11 cellular contexts compared by ENCODE assay signal in genomic region chr22:30821863-30822215, GRCh38.
DNase-seq lines count a peak whose midpoint lies in the region; ATAC-seq and TF ChIP-seq lines count a peak whose summit lies in the region.
"Had no signal": no experiment of that assay in that cellular context is flagged by ENCODE, and none has a peak within 500 bp of the region (broad histone marks: within the 10 kb centered on the region; RNA-seq: fewer than 3 reads in every experiment).

No MANE protein-coding gene starts in this region.

- ATAC-seq in left lung: no peak

- H2AFZ ChIP-seq in neural cell (ENCODE audit: low read depth, low read length): no peak overlapping the region

- TF ChIP-seq CTCF in AG09309 (IDR thresholded peaks at IDR 0.05; ENCODE audit: control insufficient read depth, insufficient read depth, low read depth, low read length, missing control alignments) (no peak), neural cell (IDR thresholded peaks at IDR 0.05; ENCODE audit: poor library complexity, severe bottlenecking) (no peak), left lung (IDR thresholded peaks at IDR 0.05) (no peak)

- no peak overlapping the region for H3K4me2 ChIP-seq in neural cell (ENCODE audit: low read length)

- H3K4me1 ChIP-seq in endocrine pancreas (ENCODE audit: control insufficient read depth, insufficient read depth, low read length): no peaks in the 10 kb centered on the region
- peaks cover 0 to 11% of the 10 kb centered on the region in 2 donors for H3K4me1 ChIP-seq in left lung

- no peak for TF ChIP-seq RAD21 in neural cell (conservative IDR thresholded peaks at IDR 0.05)

- H4K20me1 ChIP-seq in neural cell (ENCODE audit: insufficient read depth): no peaks in the 10 kb centered on the region

- DNase-seq in AG09309 (ENCODE audit: low read depth): no peak
- DNase-seq in NCI-H146 (lab: John Stamatoyannopoulos, UW): peak; percentile 33
- DNase-seq in foreskin melanocyte: no peak
- no peak for DNase-seq in left lung
- no peak for DNase-seq in NCI-H446 treated with DMSO at 0.1 percent for 48 hours (lab: John Stamatoyannopoulos, UW)
- DNase-seq in SW480 (ENCODE audit: low spot score): no peak
- DNase-seq: activated CD4-positive, alpha-beta T cell treated with anti-CD3 and anti-CD28 coated beads, Interleukin-2, amount 50 U/mL, for 1 hour; aorta; DND-41 had no signal

- TF ChIP-seq EP300 in neural cell (conservative IDR thresholded peaks at IDR 0.05; ENCODE audit: poor library complexity, severe bottlenecking): no peak

- H3K79me2 ChIP-seq in neural cell (replicated peaks; ENCODE audit: insufficient read depth, low read length): no peaks in the 10 kb centered on the region

- intact Hi-C loops in left lung (cut with DNase I): no loop called here

- H3K4me3 ChIP-seq in AG09309 (ENCODE audit: control insufficient read depth, low read depth, low read length) (peak overlapping the region; percentile 31), endocrine pancreas (ENCODE audit: control insufficient read depth, insufficient read depth, low read length) (no peak overlapping the region), neural cell (ENCODE audit: low read length) (peak overlapping the region; percentile 72), left lung (no peak overlapping the region)

- peak overlapping the region; percentile 56 for H3K9ac ChIP-seq in endocrine pancreas (ENCODE audit: control insufficient read depth, insufficient read depth, low read length)
- H3K9ac ChIP-seq in neural cell (ENCODE audit: low read length): peak overlapping the region; percentile 23

- H3K27me3 ChIP-seq in endocrine pancreas (ENCODE audit: control insufficient read depth, insufficient read depth, low read length) (no peaks in the 10 kb centered on the region), neural cell (ENCODE audit: insufficient read depth, low read depth, low read length) (peaks cover 42% of the 10 kb centered on the region), left lung (peaks cover 20 to 70% of the 10 kb centered on the region in 2 donors)

- H3K36me3 ChIP-seq in endocrine pancreas (ENCODE audit: control insufficient read depth, insufficient read depth, low read length) (no peaks in the 10 kb centered on the region), neural cell (ENCODE audit: insufficient read depth, low read length) (no peaks in the 10 kb centered on the region), left lung (no peaks in the 10 kb centered on the region)

- H3F3A ChIP-seq in neural cell (ENCODE audit: insufficient read depth, low read length, poor library complexity, severe bottlenecking): no peaks in the 10 kb centered on the region

- H3K9me3 ChIP-seq in endocrine pancreas (ENCODE audit: control insufficient read depth, low read length) (no peaks in the 10 kb centered on the region), neural cell (ENCODE audit: low read length) (no peaks in the 10 kb centered on the region), left lung (no peaks in the 10 kb centered on the region)

- H3K27ac ChIP-seq in neural cell (ENCODE audit: low read length): no peak overlapping the region
- H3K27ac ChIP-seq in left lung: no peak overlapping the region

- no peaks in the 10 kb centered on the region for H3K9me2 ChIP-seq in neural cell (ENCODE audit: insufficient read depth, low read length)

TF ChIP-seq in neural cell, 6 proteins besides CTCF, POLR2A, EP300 and RAD21:
- TF ChIP-seq TAF1 (IDR thresholded peaks at IDR 0.05; ENCODE audit: low read depth): no peak
- no peak for TF ChIP-seq POLR2AphosphoS5 (IDR thresholded peaks at IDR 0.05)
- TF ChIP-seq, protein P1, sequence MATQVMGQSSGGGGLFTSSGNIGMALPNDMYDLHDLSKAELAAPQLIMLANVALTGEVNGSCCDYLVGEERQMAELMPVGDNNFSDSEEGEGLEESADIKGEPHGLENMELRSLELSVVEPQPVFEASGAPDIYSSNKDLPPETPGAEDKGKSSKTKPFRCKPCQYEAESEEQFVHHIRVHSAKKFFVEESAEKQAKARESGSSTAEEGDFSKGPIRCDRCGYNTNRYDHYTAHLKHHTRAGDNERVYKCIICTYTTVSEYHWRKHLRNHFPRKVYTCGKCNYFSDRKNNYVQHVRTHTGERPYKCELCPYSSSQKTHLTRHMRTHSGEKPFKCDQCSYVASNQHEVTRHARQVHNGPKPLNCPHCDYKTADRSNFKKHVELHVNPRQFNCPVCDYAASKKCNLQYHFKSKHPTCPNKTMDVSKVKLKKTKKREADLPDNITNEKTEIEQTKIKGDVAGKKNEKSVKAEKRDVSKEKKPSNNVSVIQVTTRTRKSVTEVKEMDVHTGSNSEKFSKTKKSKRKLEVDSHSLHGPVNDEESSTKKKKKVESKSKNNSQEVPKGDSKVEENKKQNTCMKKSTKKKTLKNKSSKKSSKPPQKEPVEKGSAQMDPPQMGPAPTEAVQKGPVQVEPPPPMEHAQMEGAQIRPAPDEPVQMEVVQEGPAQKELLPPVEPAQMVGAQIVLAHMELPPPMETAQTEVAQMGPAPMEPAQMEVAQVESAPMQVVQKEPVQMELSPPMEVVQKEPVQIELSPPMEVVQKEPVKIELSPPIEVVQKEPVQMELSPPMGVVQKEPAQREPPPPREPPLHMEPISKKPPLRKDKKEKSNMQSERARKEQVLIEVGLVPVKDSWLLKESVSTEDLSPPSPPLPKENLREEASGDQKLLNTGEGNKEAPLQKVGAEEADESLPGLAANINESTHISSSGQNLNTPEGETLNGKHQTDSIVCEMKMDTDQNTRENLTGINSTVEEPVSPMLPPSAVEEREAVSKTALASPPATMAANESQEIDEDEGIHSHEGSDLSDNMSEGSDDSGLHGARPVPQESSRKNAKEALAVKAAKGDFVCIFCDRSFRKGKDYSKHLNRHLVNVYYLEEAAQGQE (IDR thresholded peaks at IDR 0.05; ENCODE audit: borderline replicate concordance): no peak
- no peak for TF ChIP-seq SMC3 (conservative IDR thresholded peaks at IDR 0.05; ENCODE audit: poor library complexity)
- TF ChIP-seq EZH2 (IDR thresholded peaks at IDR 0.05; ENCODE audit: borderline replicate concordance, insufficient read depth, low read length, poor library complexity, severe bottlenecking): no peak
- no peak for TF ChIP-seq MXI1 (conservative IDR thresholded peaks at IDR 0.05; ENCODE audit: poor library complexity, severe bottlenecking)

Comparison
In these comparisons a context has a peak if more than half of its experiments do, and no peak if none do; other contexts are left out.
1. H3K4me3 ChIP-seq: peak in AG09309 (single experiment) and neural cell (single experiment); none in endocrine pancreas (single experiment) and left lung (0 of 2).